Comparison of ENCODE assay signal across 20 cellular contexts in genomic region chr9:115746496-115746895, GRCh38.
"Had no signal": no experiment of that assay in that cellular context is flagged by ENCODE, and none has a peak within 500 bp of the region (broad histone marks: within the 10 kb centered on the region; RNA-seq: fewer than 3 reads in every experiment).

No MANE protein-coding gene starts in this region.

- H3K4me1 ChIP-seq: left ventricle myocardium inferior, transverse colon, vagina had no signal

- DNase-seq: activated CD4-positive, alpha-beta T cell treated with anti-CD3 and anti-CD28 coated beads, Interleukin-2, amount 10 ng/mL, durations not matched to agents 24 days and 14 days; activated CD8-positive, alpha-beta memory T cell treated with anti-CD3 and anti-CD28 coated beads, Interleukin-2, amount 50 U/mL, for 48 hours; activated gamma-delta T cell; activated T-cell treated with anti-CD3 and anti-CD28 coated beads, Interleukin-2, amount 50 U/mL, for 72 hours; erythroblast; left ventricle myocardium inferior; mucosa of descending colon; natural killer cell; small intestine; stimulated activated CD4-positive, alpha-beta T cell treated with anti-CD3 and anti-CD28 coated beads, Interleukin-4, amount 100 ng/mL, for 4 hours; stimulated activated CD8-positive, alpha-beta memory T cell treated with anti-CD3 and anti-CD28 coated beads, Interleukin-4, amount 100 ng/mL, for 48 hours; stimulated activated naive CD4-positive, alpha-beta T cell treated with Interleukin-2 at 50 U/mL for 16 hours; substantia nigra; T-helper 2 cell; transverse colon had no signal

- H3K9me3 ChIP-seq: left ventricle myocardium inferior, mucosa of descending colon, neutrophil, transverse colon, vagina had no signal

- H3K36me3 ChIP-seq: cardiac muscle cell, left ventricle myocardium inferior, neutrophil, transverse colon, vagina had no signal

- H3K27me3 ChIP-seq: cardiac muscle cell, neutrophil, transverse colon, vagina had no signal

- H3K4me3 ChIP-seq: cardiac muscle cell, left ventricle myocardium inferior, mucosa of descending colon, transverse colon, vagina had no signal

- ATAC-seq: activated naive CD4-positive, alpha-beta T cell treated with anti-CD3 and anti-CD28 coated beads, Interleukin-2, amount 50 U/mL, for 72 hours; activated T-cell treated with anti-CD3 and anti-CD28 coated beads, Interleukin-2, amount 50 U/mL, for 72 hours; mucosa of descending colon; natural killer cell; WTC11 had no signal
